24 cellular contexts compared by ENCODE assay signal in genomic region chr4:101647710-101648034, GRCh38.
"Had no signal": no experiment of that assay in that cellular context is flagged by ENCODE, and none has a peak within 500 bp of the region (broad histone marks: within the 10 kb centered on the region; RNA-seq: fewer than 3 reads in every experiment).

No MANE protein-coding gene starts in this region.

- H3K27me3 ChIP-seq: brain microvascular endothelial cell, foreskin keratinocyte, heart left ventricle, left lung, right atrium auricular region, stomach, tibial artery had no signal

- H3K4me3 Mint-ChIP-seq: activated naive CD4-positive, alpha-beta T cell treated with anti-CD3 and anti-CD28 coated beads, Interleukin-2, amount 10 ng/mL, durations not matched to agents 7 days and 5 days; activated naive CD8-positive, alpha-beta T cell treated with anti-CD3 and anti-CD28 coated beads, Interleukin-2, amount 10 ng/mL, durations not matched to agents 7 days and 5 days; effector memory CD8-positive, alpha-beta T cell; mesothelial cell of epicardium; naive thymus-derived CD4-positive, alpha-beta T cell; stimulated activated naive B cell treated with anti-CD40 and anti-IgM and Interleukin-4, amounts not matched to agents 10 μg/mL and 1 μg/mL and 100 μg/mL, for 72 hours had no signal

- H3K4me1 ChIP-seq: left lung, lower lobe of right lung, stomach had no signal

- H3K9me3 ChIP-seq: heart left ventricle, left lung, lower lobe of right lung, right atrium auricular region, stomach, tibial artery had no signal

- H3K27ac Mint-ChIP-seq: activated naive CD4-positive, alpha-beta T cell treated with anti-CD3 and anti-CD28 coated beads, Interleukin-2, amount 10 ng/mL, durations not matched to agents 7 days and 5 days; activated naive CD8-positive, alpha-beta T cell treated with anti-CD3 and anti-CD28 coated beads, Interleukin-2, amount 10 ng/mL, durations not matched to agents 7 days and 5 days; effector memory CD8-positive, alpha-beta T cell; stimulated activated naive B cell treated with anti-CD40 and anti-IgM and Interleukin-4, amounts not matched to agents 10 μg/mL and 1 μg/mL and 100 μg/mL, for 72 hours had no signal

- H3K36me3 ChIP-seq: brain microvascular endothelial cell, heart left ventricle, left lung, lower lobe of right lung, right atrium auricular region, stomach, tibial artery had no signal

- H3K9me3 Mint-ChIP-seq: activated naive CD4-positive, alpha-beta T cell treated with anti-CD3 and anti-CD28 coated beads, Interleukin-2, amount 10 ng/mL, durations not matched to agents 7 days and 5 days; activated naive CD8-positive, alpha-beta T cell treated with anti-CD3 and anti-CD28 coated beads, Interleukin-2, amount 10 ng/mL, durations not matched to agents 7 days and 5 days; effector memory CD8-positive, alpha-beta T cell; mesothelial cell of epicardium; naive thymus-derived CD4-positive, alpha-beta T cell; stimulated activated naive B cell treated with anti-CD40 and anti-IgM and Interleukin-4, amounts not matched to agents 10 μg/mL and 1 μg/mL and 100 μg/mL, for 72 hours had no signal

- H3K27me3 Mint-ChIP-seq: stimulated activated naive B cell treated with anti-CD40 and anti-IgM and Interleukin-4, amounts not matched to agents 10 μg/mL and 1 μg/mL and 100 μg/mL, for 72 hours had no signal

- H3K36me3 Mint-ChIP-seq: activated naive CD4-positive, alpha-beta T cell treated with anti-CD3 and anti-CD28 coated beads, Interleukin-2, amount 10 ng/mL, durations not matched to agents 7 days and 5 days; activated naive CD8-positive, alpha-beta T cell treated with anti-CD3 and anti-CD28 coated beads, Interleukin-2, amount 10 ng/mL, durations not matched to agents 7 days and 5 days; mesothelial cell of epicardium; naive thymus-derived CD4-positive, alpha-beta T cell; stimulated activated naive B cell treated with anti-CD40 and anti-IgM and Interleukin-4, amounts not matched to agents 10 μg/mL and 1 μg/mL and 100 μg/mL, for 72 hours had no signal

- H3K27ac ChIP-seq: brain microvascular endothelial cell, foreskin keratinocyte, heart left ventricle, left lung, lower lobe of right lung, right atrium auricular region, stomach, tibial artery had no signal

- H3K4me3 ChIP-seq: heart left ventricle, left lung, lower lobe of right lung, right atrium auricular region, stomach, tibial artery had no signal

- DNase-seq: activated CD4-positive, alpha-beta T cell treated with anti-CD3 and anti-CD28 coated beads for 4 hours; activated CD4-positive, alpha-beta T cell treated with anti-CD3 and anti-CD28 coated beads, Interleukin-2, amount 50 U/mL, for 48 hours; activated CD8-positive, alpha-beta memory T cell treated with anti-CD3 and anti-CD28 coated beads for 24 hours; activated gamma-delta T cell; activated naive CD4-positive, alpha-beta T cell treated with anti-CD3 and anti-CD28 coated beads, Interleukin-2, amount 10 ng/mL, durations not matched to agents 7 days and 5 days; activated naive CD8-positive, alpha-beta T cell treated with anti-CD3 and anti-CD28 coated beads, Interleukin-2, amount 10 ng/mL, durations not matched to agents 7 days and 5 days; brain microvascular endothelial cell; caudate nucleus; cortex of kidney; effector memory CD8-positive, alpha-beta T cell; heart left ventricle; hypothalamus; left lung; lower lobe of right lung; naive thymus-derived CD4-positive, alpha-beta T cell; occipital lobe; stimulated activated CD4-positive, alpha-beta T cell treated with anti-CD3 and anti-CD28 coated beads, Interleukin-15, amount 100 ng/mL, for 24 hours; stimulated activated CD4-positive, alpha-beta T cell treated with anti-CD3 and anti-CD28 coated beads, Interleukin-2, amount 100 ng/mL, for 24 hours; stimulated activated naive B cell treated with anti-CD40 and anti-IgM and Interleukin-4, amounts not matched to agents 10 μg/mL and 1 μg/mL and 100 μg/mL, for 72 hours; stomach; tibial artery had no signal

- H3K4me1 Mint-ChIP-seq: activated naive CD4-positive, alpha-beta T cell treated with anti-CD3 and anti-CD28 coated beads, Interleukin-2, amount 10 ng/mL, durations not matched to agents 7 days and 5 days; activated naive CD8-positive, alpha-beta T cell treated with anti-CD3 and anti-CD28 coated beads, Interleukin-2, amount 10 ng/mL, durations not matched to agents 7 days and 5 days had no signal
